In genomic region chr21:37079211-37079824, GRCh38 we compare ENCODE assay signal across 10 cellular contexts. TPM values are rescaled to one million over a fixed set of nuclear protein-coding genes. Genes with fewer than 3 reads are reported as not detected.
A peak's percentile ranks its signal among the peaks of the same experiment; 100 is the strongest.
DNase-seq lines count a peak whose midpoint lies in the region; ATAC-seq and TF ChIP-seq lines count a peak whose summit lies in the region.
"Had no signal": no experiment of that assay in that cellular context is flagged by ENCODE, and none has a peak within 500 bp of the region (broad histone marks: within the 10 kb centered on the region; RNA-seq: fewer than 3 reads in every experiment).

No MANE protein-coding gene starts in this region.

- H3K36me3 ChIP-seq in CD8-positive, alpha-beta memory T cell (ENCODE audit: insufficient read depth, low read length): no peaks in the 10 kb centered on the region
- H3K36me3 ChIP-seq in SU-DHL-6 (ENCODE audit: low read length) (peaks cover 7% of the 10 kb centered on the region; the same call in 1 of the 2 replicates), trophoblast cell (ENCODE audit: control insufficient read depth in 1 of 2, insufficient read depth in 2 of 2, low read length in 2 of 2) (no peaks in the 10 kb centered on the region)

- H2BK12ac ChIP-seq in H9 (ENCODE audit: insufficient read length, low read depth, low read length) (no peak overlapping the region), trophoblast cell (ENCODE audit: low read length) (no peak overlapping the region)

- peaks cover 3% of the 10 kb centered on the region; the same call in 1 of the 2 replicates for H3K79me2 ChIP-seq in H9 (ENCODE audit: insufficient read depth, low read length)
- H3K79me2 ChIP-seq in SU-DHL-6 (ENCODE audit: insufficient read depth, low read length): peaks cover 98% of the 10 kb centered on the region
- H3K79me2 ChIP-seq in trophoblast cell (ENCODE audit: control insufficient read depth, insufficient read depth, low read length, poor library complexity): peaks cover 1% of the 10 kb centered on the region

- no peak overlapping the region for H2AK5ac ChIP-seq in H9 (ENCODE audit: insufficient read length, low read length)
- no peak overlapping the region for H2AK5ac ChIP-seq in trophoblast cell (ENCODE audit: low read length)

- peaks cover 19% of the 10 kb centered on the region for H3K4me1 ChIP-seq in CD8-positive, alpha-beta memory T cell (ENCODE audit: insufficient read depth, low read length)
- H3K4me1 ChIP-seq in H9 (ENCODE audit: insufficient read depth, low read length) (no peaks in the 10 kb centered on the region), trophoblast cell (ENCODE audit: control insufficient read depth in 1 of 2, insufficient read depth in 2 of 2, low read length in 2 of 2) (no peaks in the 10 kb centered on the region)

- no peak overlapping the region for H2BK20ac ChIP-seq in H9 (ENCODE audit: low read depth, low read length, poor library complexity, severe bottlenecking)

- no peak overlapping the region for H4K5ac ChIP-seq in H9 (ENCODE audit: insufficient read length, low read depth, low read length)

- no peaks in the 10 kb centered on the region for H3K27me3 Mint-ChIP-seq in CD8-positive, alpha-beta memory T cell
- peaks cover 15% of the 10 kb centered on the region for H3K27me3 Mint-ChIP-seq in H9 (ENCODE audit: low read depth)
- H3K27me3 Mint-ChIP-seq in immature natural killer cell (ENCODE audit: low read depth in 3 of 3): peaks cover 0 to 3% (median 3%) of the 10 kb centered on the region in 3 donors

- CTCF ChIA-PET in CD8-positive, alpha-beta memory T cell (lab: Charles Lee): interaction anchor here (0.6 to 1.0 kb wide), 3 partner anchors 8 to 117 kb away, joined by 3 read pairs; no protein-coding TSS in a partner anchor

- H2BK15ac ChIP-seq in H9 (ENCODE audit: low read depth, low read length): no peak overlapping the region

- H4K12ac ChIP-seq in trophoblast cell (ENCODE audit: low read depth, low read length): no peak overlapping the region

- H3T11ph ChIP-seq in H9 (ENCODE audit: low read length): no peak overlapping the region

- H3K27ac ChIP-seq in CD8-positive, alpha-beta memory T cell (ENCODE audit: low read depth, low read length): no peak overlapping the region
- H3K27ac ChIP-seq in H9 (ENCODE audit: insufficient read length, low read depth, low read length) (no peak overlapping the region), SU-DHL-6 (ENCODE audit: low read depth, low read length) (0 out of 2 replicates have a peak overlapping the region, but pooled peaks have one; percentile 25), trophoblast cell (ENCODE audit: low read depth, low read length) (no peak overlapping the region)

- no peak overlapping the region for H3K4me3 ChIP-seq in CD8-positive, alpha-beta memory T cell (ENCODE audit: low read length)
- H3K4me3 ChIP-seq in SU-DHL-6 (ENCODE audit: insufficient read depth, low read length, poor library complexity, severe bottlenecking) (no peak overlapping the region), trophoblast cell (ENCODE audit: low read depth, low read length) (no peak overlapping the region)

- no peak overlapping the region for H2AFZ ChIP-seq in H9 (ENCODE audit: low read length)
- H2AFZ ChIP-seq in SU-DHL-6 (ENCODE audit: low read depth, low read length, severe bottlenecking): no peak overlapping the region
- no peak overlapping the region for H2AFZ ChIP-seq in trophoblast cell (ENCODE audit: insufficient read depth, low read length, poor library complexity)

- H3K56ac ChIP-seq in H9 (ENCODE audit: insufficient read length, low read depth, low read length): no peak overlapping the region

- H3K79me1 ChIP-seq in H9 (ENCODE audit: insufficient read depth, low read depth, low read length, poor library complexity, severe bottlenecking) (peaks cover 2% of the 10 kb centered on the region), trophoblast cell (ENCODE audit: low read length) (no peaks in the 10 kb centered on the region)

- no peak overlapping the region for H2BK5ac ChIP-seq in H9 (ENCODE audit: insufficient read length, low read length)
- no peak overlapping the region for H2BK5ac ChIP-seq in trophoblast cell (ENCODE audit: low read depth, low read length, poor library complexity)

- H3K23me2 ChIP-seq in H9 (ENCODE audit: insufficient read length, low read depth, low read length, poor library complexity, severe bottlenecking): peaks cover under 1% of the 10 kb centered on the region

- H3K18ac ChIP-seq in H9 (ENCODE audit: insufficient read length, low read depth, low read length) (no peak overlapping the region), trophoblast cell (ENCODE audit: low read length) (no peak overlapping the region)

- H3K4me3 Mint-ChIP-seq in CD8-positive, alpha-beta memory T cell: peak overlapping the region in 1 of 7 donors; percentile 28
- no peak overlapping the region for H3K4me3 Mint-ChIP-seq in H9
- H3K4me3 Mint-ChIP-seq in immature natural killer cell: no peak overlapping the region

- POLR2A ChIA-PET in CD8-positive, alpha-beta memory T cell (lab: Charles Lee): no interaction called here

- peaks cover 3 to 8% (median 6%) of the 10 kb centered on the region in 3 donors for H3K36me3 Mint-ChIP-seq in CD8-positive, alpha-beta memory T cell
- H3K36me3 Mint-ChIP-seq in H9 (ENCODE audit: insufficient read depth in 1 of 3, low read depth in 3 of 3) (no peaks in the 10 kb centered on the region), immature natural killer cell (no peaks in the 10 kb centered on the region)

- H3K4me1 Mint-ChIP-seq in CD8-positive, alpha-beta memory T cell: peaks cover 61 to 77% (median 77%) of the 10 kb centered on the region in 3 donors
- H3K4me1 Mint-ChIP-seq in H9 (peaks cover 4 to 9% of the 10 kb centered on the region in 2 experiments), immature natural killer cell (peaks cover 16 to 41% of the 10 kb centered on the region in 2 donors)

- ATAC-seq in HG03442 (IDR thresholded peaks at IDR 0.05; ENCODE audit: unreplicated experiment) (no peak), esophagus mucosa (no peak)
- ATAC-seq: right cardiac atrium had no signal

- H3K27me3 ChIP-seq in CD8-positive, alpha-beta memory T cell (ENCODE audit: insufficient read depth, low read length, poor library complexity, severe bottlenecking): no peaks in the 10 kb centered on the region
- H3K27me3 ChIP-seq in H9 (ENCODE audit: insufficient read depth, low read length) (peaks cover 4% of the 10 kb centered on the region; the same call in 1 of the 2 replicates), SU-DHL-6 (ENCODE audit: low read length) (no peaks in the 10 kb centered on the region), trophoblast cell (ENCODE audit: insufficient read depth, low read length) (no peaks in the 10 kb centered on the region)

- TF ChIP-seq CTCF in H9 (conservative IDR thresholded peaks at IDR 0.05) (peak; percentile 51), SU-DHL-6 (IDR thresholded peaks at IDR 0.05; ENCODE audit: insufficient read depth, low read length, poor library complexity, severe bottlenecking) (no peak)

- H3K9ac ChIP-seq in H9 (ENCODE audit: extremely low read depth, insufficient read length, low read length): no peak overlapping the region
- H3K9ac ChIP-seq in SU-DHL-6 (ENCODE audit: low read length): no peak overlapping the region
- no peak overlapping the region for H3K9ac ChIP-seq in trophoblast cell (ENCODE audit: low read length)

- DNase-seq in CD8-positive, alpha-beta memory T cell: peak in 1 of 5 donors; percentile 6
- DNase-seq in H9 (no peak), immature natural killer cell (peak; percentile 12 to 31 (median 27)), trophoblast cell (no peak), NCI-H774 (lab: John Stamatoyannopoulos, UW) (no peak)
- DNase-seq: NCI-H2029, right cardiac atrium had no signal

- peaks cover 17% of the 10 kb centered on the region; the same call in 1 of the 2 replicates for H3F3A ChIP-seq in SU-DHL-6 (ENCODE audit: insufficient read depth)

- no peak overlapping the region for H4K8ac ChIP-seq in H9 (replicated peaks; ENCODE audit: insufficient read length, low read depth, low read length)
- H4K8ac ChIP-seq in trophoblast cell (ENCODE audit: low read depth, low read length): no peak overlapping the region

- peaks cover 0 to 5% (median 0%) of the 10 kb centered on the region in 5 donors for H3K9me3 Mint-ChIP-seq in CD8-positive, alpha-beta memory T cell
- H3K9me3 Mint-ChIP-seq in H9 (no peaks in the 10 kb centered on the region), immature natural killer cell (no peaks in the 10 kb centered on the region)

- H4K91ac ChIP-seq in H9 (ENCODE audit: insufficient read length, low read depth, low read length) (no peak overlapping the region), trophoblast cell (ENCODE audit: low read depth, low read length) (no peak overlapping the region)

- peak overlapping the region in 6 of 8 donors; percentile 10 to 79 (median 38) for H3K27ac Mint-ChIP-seq in CD8-positive, alpha-beta memory T cell
- H3K27ac Mint-ChIP-seq in H9 (peak overlapping the region in 1 of 3 experiments; percentile 17; a peak in 1 of 7 replicates), immature natural killer cell (peak overlapping the region in 4 of 6 donors; percentile 2 to 56 (median 34))

- no peak overlapping the region for H3K14ac ChIP-seq in H9 (ENCODE audit: insufficient read depth, low read length)
- H3K14ac ChIP-seq in trophoblast cell (ENCODE audit: low read length): no peak overlapping the region

- no peaks in the 10 kb centered on the region for H4K20me1 ChIP-seq in H9 (ENCODE audit: control insufficient read depth, insufficient read depth, insufficient read length)
- peaks cover 12% of the 10 kb centered on the region for H4K20me1 ChIP-seq in SU-DHL-6 (ENCODE audit: low read depth, low read length)

- H3K9me3 ChIP-seq in CD8-positive, alpha-beta memory T cell (ENCODE audit: low read length): no peaks in the 10 kb centered on the region
- H3K9me3 ChIP-seq in H9 (ENCODE audit: control insufficient read depth, low read depth, low read length) (no peaks in the 10 kb centered on the region), SU-DHL-6 (ENCODE audit: insufficient read depth, low read length) (no peaks in the 10 kb centered on the region), trophoblast cell (ENCODE audit: insufficient read depth, low read depth, low read length) (no peaks in the 10 kb centered on the region)

- H3K4me2 ChIP-seq in H9 (ENCODE audit: insufficient read depth, insufficient read length, low read length) (no peak overlapping the region), SU-DHL-6 (ENCODE audit: low read depth, low read length, poor library complexity, severe bottlenecking) (peak overlapping the region; percentile 33), trophoblast cell (ENCODE audit: low read length) (no peak overlapping the region)

- H3K23ac ChIP-seq in H9 (ENCODE audit: insufficient read length, low read depth, low read length) (no peak overlapping the region), trophoblast cell (ENCODE audit: low read length) (no peak overlapping the region)

- WGBS in H9 (ENCODE audit: extremely low coverage, insufficient read length, low lambda C conversion rate): no CpG with 5 or more reads among the region's 6 CpGs
- WGBS in trophoblast cell (ENCODE audit: extremely low coverage, insufficient coverage, insufficient read length): no CpG with 5 or more reads among the region's 6 CpGs

- no peaks in the 10 kb centered on the region for H3K9me2 ChIP-seq in SU-DHL-6 (replicated peaks; ENCODE audit: insufficient read depth, low read length)

- H3K4ac ChIP-seq in H9 (ENCODE audit: low read depth, low read length) (no peak overlapping the region), trophoblast cell (ENCODE audit: low read depth, low read length) (no peak overlapping the region)

- H2BK120ac ChIP-seq in H9 (ENCODE audit: low read depth, low read length, poor library complexity, severe bottlenecking) (no peak overlapping the region), trophoblast cell (ENCODE audit: insufficient read depth, low read length, poor library complexity) (no peak overlapping the region)

RNA-seq across cellular contexts. Expression of gene TTC3, which starts 6.3 kb away (rescaled TPM):
- 10 to 100 TPM; 53.0 to 54.5 TPM for total RNA-seq in CD8-positive, alpha-beta memory T cell
- 108 TPM for polyA plus RNA-seq in CD8-positive, alpha-beta memory T cell
- total RNA-seq in H9 (2021): 46.5 and 48.6 TPM in 2 replicates
- polyA plus RNA-seq in immature natural killer cell: 10 to 100 TPM; 26.9 to 67.8 (median 31.2) TPM
- polyA plus RNA-seq in trophoblast cell (2013): 106 and 108 TPM in 2 replicates
- 39.8 TPM for total RNA-seq in esophagus mucosa

RNA-seq across cellular contexts. Expression of gene PIGP, which starts 6.4 kb away (rescaled TPM):
- 10 to 100 TPM; 23.9 to 24.2 TPM for total RNA-seq in CD8-positive, alpha-beta memory T cell
- polyA plus RNA-seq in CD8-positive, alpha-beta memory T cell: 36.6 TPM
- 13.0 and 13.2 TPM in 2 replicates for total RNA-seq in H9 (2021)
- 10 to 100 TPM; 15.4 to 31.7 (median 26.6) TPM for polyA plus RNA-seq in immature natural killer cell
- 22.4 and 23.0 TPM in 2 replicates for polyA plus RNA-seq in trophoblast cell (2013)
- total RNA-seq in esophagus mucosa: 16.6 TPM

Comparison
In these comparisons a context has a peak if more than half of its experiments do, and no peak if none do; other contexts are left out.
1. DNase-seq: peak in immature natural killer cell (3 of 3); none in H9 (single experiment), trophoblast cell (0 of 2) and NCI-H774 (single experiment).